Comparison of ENCODE assay signal across 9 cellular contexts in the genomic region with DNA sequence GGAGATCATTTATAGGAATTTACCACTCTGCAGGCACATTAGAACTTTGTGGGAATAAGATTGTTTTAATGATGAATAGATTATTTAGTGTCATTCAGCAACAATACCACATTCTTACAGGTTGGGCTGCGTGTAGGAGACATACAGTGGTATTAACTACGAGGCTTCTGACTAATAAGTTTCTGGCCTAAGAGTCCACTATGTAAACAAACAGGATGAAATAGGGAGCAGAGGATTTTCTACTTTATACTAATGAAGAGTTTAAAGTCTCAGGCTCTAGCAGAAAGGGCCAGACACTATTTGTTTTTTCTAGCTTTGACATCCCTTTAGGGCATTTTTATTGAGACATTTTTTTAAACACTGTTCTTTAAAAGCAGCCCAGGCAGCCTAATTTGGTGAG.
"Had no signal": no experiment of that assay in that cellular context is flagged by ENCODE, and none has a peak within 500 bp of the region (broad histone marks: within the 10 kb centered on the region; RNA-seq: fewer than 3 reads in every experiment).

No MANE protein-coding gene starts in this region.

- H3K27me3 Mint-ChIP-seq: stimulated activated naive B cell treated with anti-CD40 and anti-IgM and Interleukin-4, amounts not matched to agents 10 μg/mL and 1 μg/mL and 100 μg/mL, for 72 hours had no signal

- H3K9me3 Mint-ChIP-seq: stimulated activated naive B cell treated with anti-CD40 and anti-IgM and Interleukin-4, amounts not matched to agents 10 μg/mL and 1 μg/mL and 100 μg/mL, for 72 hours had no signal

- H3K27me3 ChIP-seq: pancreas, tibial artery had no signal

- DNase-seq: activated CD4-positive, alpha-beta T cell treated with anti-CD3 and anti-CD28 coated beads for 1 hour; activated CD4-positive, alpha-beta T cell treated with anti-CD3 and anti-CD28 coated beads, Interleukin-2, amount 50 U/mL, for 4 hours; activated naive CD4-positive, alpha-beta T cell; activated T-cell treated with anti-CD3 and anti-CD28 coated beads for 4 hours; pancreas; SK-N-SH; stimulated activated CD4-positive, alpha-beta T cell treated with anti-CD3 and anti-CD28 coated beads, Interleukin-2, amount 100 ng/mL, for 48 hours; stimulated activated naive B cell treated with anti-CD40 and anti-IgM and Interleukin-4, amounts not matched to agents 10 μg/mL and 1 μg/mL and 100 μg/mL, for 72 hours; tibial artery had no signal

- H3K4me3 ChIP-seq: pancreas, tibial artery had no signal

- H3K9ac ChIP-seq: SK-N-SH had no signal

- H3K27ac Mint-ChIP-seq: stimulated activated naive B cell treated with anti-CD40 and anti-IgM and Interleukin-4, amounts not matched to agents 10 μg/mL and 1 μg/mL and 100 μg/mL, for 72 hours had no signal

- H3K27ac ChIP-seq: pancreas had no signal

- H3K4me3 Mint-ChIP-seq: stimulated activated naive B cell treated with anti-CD40 and anti-IgM and Interleukin-4, amounts not matched to agents 10 μg/mL and 1 μg/mL and 100 μg/mL, for 72 hours had no signal

- H3K36me3 ChIP-seq: pancreas, tibial artery had no signal

- ATAC-seq: pancreas; stimulated activated naive B cell treated with anti-CD40 and anti-IgM and Interleukin-4, amounts not matched to agents 10 μg/mL and 1 μg/mL and 100 μg/mL, for 72 hours had no signal

- H3K9me3 ChIP-seq: pancreas, SK-N-SH, tibial artery had no signal

- H3K36me3 Mint-ChIP-seq: stimulated activated naive B cell treated with anti-CD40 and anti-IgM and Interleukin-4, amounts not matched to agents 10 μg/mL and 1 μg/mL and 100 μg/mL, for 72 hours had no signal

- H3K4me1 ChIP-seq: pancreas had no signal

- H3K4me1 Mint-ChIP-seq: stimulated activated naive B cell treated with anti-CD40 and anti-IgM and Interleukin-4, amounts not matched to agents 10 μg/mL and 1 μg/mL and 100 μg/mL, for 72 hours had no signal
